9 cellular contexts compared by ENCODE assay signal in genomic region chr5:1167728-1168709, GRCh38. TPM values are rescaled to one million over a fixed set of nuclear protein-coding genes. Genes with fewer than 3 reads are reported as not detected.
DNase-seq lines count a peak whose midpoint lies in the region; ATAC-seq, FAIRE-seq and TF ChIP-seq lines count a peak whose summit lies in the region.
"Had no signal": no experiment of that assay in that cellular context is flagged by ENCODE, and none has a peak within 500 bp of the region (broad histone marks: within the 10 kb centered on the region; RNA-seq: fewer than 3 reads in every experiment).

No MANE protein-coding gene starts in this region.

- no peaks in the 10 kb centered on the region for H3K9me3 Mint-ChIP-seq in activated naive CD4-positive, alpha-beta T cell treated with anti-CD3 and anti-CD28 coated beads, Interleukin-2, amount 50 U/mL, for 24 hours
- peaks cover 17% of the 10 kb centered on the region for H3K9me3 Mint-ChIP-seq in glutamatergic neuron (ENCODE audit: unreplicated experiment)

- H2BK5ac ChIP-seq in trophoblast cell (ENCODE audit: low read depth, low read length, poor library complexity): no peak overlapping the region

- no peak overlapping the region for H2AFZ ChIP-seq in trophoblast cell (ENCODE audit: insufficient read depth, low read length, poor library complexity)

- H3K27me3 Mint-ChIP-seq in activated naive CD4-positive, alpha-beta T cell treated with anti-CD3 and anti-CD28 coated beads, Interleukin-2, amount 50 U/mL, for 24 hours: peaks cover 2% of the 10 kb centered on the region
- peaks cover 13% of the 10 kb centered on the region for H3K27me3 Mint-ChIP-seq in glutamatergic neuron (ENCODE audit: unreplicated experiment)

- no peak overlapping the region for H3K4me2 ChIP-seq in trophoblast cell (ENCODE audit: low read length)

- H2AK5ac ChIP-seq in trophoblast cell (ENCODE audit: low read length): no peak overlapping the region

- no peak overlapping the region for H4K8ac ChIP-seq in trophoblast cell (ENCODE audit: low read depth, low read length)

- H3K36me3 Mint-ChIP-seq in activated naive CD4-positive, alpha-beta T cell treated with anti-CD3 and anti-CD28 coated beads, Interleukin-2, amount 50 U/mL, for 24 hours: no peaks in the 10 kb centered on the region
- peaks cover 3% of the 10 kb centered on the region for H3K36me3 Mint-ChIP-seq in glutamatergic neuron (ENCODE audit: unreplicated experiment)

- no peaks in the 10 kb centered on the region for H3K36me3 ChIP-seq in SK-N-MC (ENCODE audit: insufficient read depth, low read length)
- H3K36me3 ChIP-seq in trophoblast cell (ENCODE audit: control insufficient read depth in 1 of 2, insufficient read depth in 2 of 2, low read length in 2 of 2): no peaks in the 10 kb centered on the region

- no peak overlapping the region for H2BK120ac ChIP-seq in trophoblast cell (ENCODE audit: insufficient read depth, low read length, poor library complexity)

- DNase-seq in D721Med (ENCODE audit: insufficient read length, low spot score) (peak; percentile 77), M059J (ENCODE audit: low read depth) (peak; percentile 74), SK-N-MC (ENCODE audit: low read depth, low spot score) (peak; percentile 28), glutamatergic neuron (peak; percentile 78), trophoblast cell (peak; percentile 56 to 78), ureter (ENCODE audit: low spot score) (peak; percentile 78)

- H4K91ac ChIP-seq in trophoblast cell (ENCODE audit: low read depth, low read length): no peak overlapping the region

- H4K12ac ChIP-seq in trophoblast cell (ENCODE audit: low read depth, low read length): no peak overlapping the region

- no peaks in the 10 kb centered on the region for H3K79me2 ChIP-seq in trophoblast cell (ENCODE audit: control insufficient read depth, insufficient read depth, low read length, poor library complexity)

- H3K18ac ChIP-seq in trophoblast cell (ENCODE audit: low read length): no peak overlapping the region

- no CpG with 5 or more reads among the region's 28 CpGs for WGBS in trophoblast cell (ENCODE audit: extremely low coverage, insufficient coverage, insufficient read length)

- peak; percentile 77 for TF ChIP-seq CTCF in D721Med (IDR thresholded peaks at IDR 0.05; ENCODE audit: insufficient read depth, missing control alignments)
- TF ChIP-seq CTCF in glutamatergic neuron (IDR thresholded peaks at IDR 0.05; ENCODE audit: partially characterized antibody, unreplicated experiment): peak; percentile 78

- no peak overlapping the region for H3K23ac ChIP-seq in trophoblast cell (ENCODE audit: low read length)

- no peak overlapping the region for H3K27ac ChIP-seq in SK-N-MC
- no peak overlapping the region for H3K27ac ChIP-seq in trophoblast cell (ENCODE audit: low read depth, low read length)

- ATAC-seq in GM21786 (IDR thresholded peaks at IDR 0.05; ENCODE audit: unreplicated experiment): peak; percentile 81

- H3K79me1 ChIP-seq in trophoblast cell (ENCODE audit: low read length): no peaks in the 10 kb centered on the region

- H3K4me3 Mint-ChIP-seq in activated naive CD4-positive, alpha-beta T cell treated with anti-CD3 and anti-CD28 coated beads, Interleukin-2, amount 50 U/mL, for 24 hours: peak overlapping the region; percentile 79
- peak overlapping the region; percentile 77 for H3K4me3 Mint-ChIP-seq in glutamatergic neuron (ENCODE audit: unreplicated experiment)

- H3K4me3 ChIP-seq in SK-N-MC: peak overlapping the region; percentile 50
- no peak overlapping the region for H3K4me3 ChIP-seq in trophoblast cell (ENCODE audit: low read depth, low read length)

- no peak overlapping the region for H3K27ac Mint-ChIP-seq in activated naive CD4-positive, alpha-beta T cell treated with anti-CD3 and anti-CD28 coated beads, Interleukin-2, amount 50 U/mL, for 24 hours
- H3K27ac Mint-ChIP-seq in glutamatergic neuron (ENCODE audit: unreplicated experiment): peak overlapping the region; percentile 84

- H3K4me1 ChIP-seq in trophoblast cell (ENCODE audit: control insufficient read depth in 1 of 2, insufficient read depth in 2 of 2, low read length in 2 of 2): no peaks in the 10 kb centered on the region

- no peaks in the 10 kb centered on the region for H3K27me3 ChIP-seq in trophoblast cell (ENCODE audit: insufficient read depth, low read length)

- FAIRE-seq in D721Med (lab: Jason Lieb, UNC): no peak
- FAIRE-seq: endometrium had no signal

- H3K14ac ChIP-seq in trophoblast cell (ENCODE audit: low read length): no peak overlapping the region

- H3K4me1 Mint-ChIP-seq in activated naive CD4-positive, alpha-beta T cell treated with anti-CD3 and anti-CD28 coated beads, Interleukin-2, amount 50 U/mL, for 24 hours: peaks cover 10% of the 10 kb centered on the region
- H3K4me1 Mint-ChIP-seq in glutamatergic neuron (ENCODE audit: low read depth, unreplicated experiment): peaks cover 9% of the 10 kb centered on the region

- H2BK12ac ChIP-seq in trophoblast cell (ENCODE audit: low read length): no peak overlapping the region

- H3K9me3 ChIP-seq in SK-N-MC (ENCODE audit: low read depth, low read length) (no peaks in the 10 kb centered on the region), trophoblast cell (ENCODE audit: insufficient read depth, low read depth, low read length) (no peaks in the 10 kb centered on the region)

- no peak overlapping the region for H3K9ac ChIP-seq in SK-N-MC (ENCODE audit: insufficient read length)
- no peak overlapping the region for H3K9ac ChIP-seq in trophoblast cell (ENCODE audit: low read length)

- H3K4ac ChIP-seq in trophoblast cell (ENCODE audit: low read depth, low read length): no peak overlapping the region

RNA-seq across cellular contexts. Expression of gene SLC6A19, which starts 33.4 kb away (rescaled TPM):
- not detected in 2 replicates for total RNA-seq in M059J (2014; rRNA removed; shearing (Covaris generic))
- total RNA-seq in glutamatergic neuron (ENCODE audit: unreplicated experiment) (not detected), ureter (not detected)
- 0.19 and 0.21 TPM in 2 replicates for polyA plus RNA-seq in trophoblast cell (2013)

RNA-seq across cellular contexts. Expression of gene SLC12A7, which starts 56.2 kb away (rescaled TPM):
- total RNA-seq in M059J (2014; rRNA removed; shearing (Covaris generic)): 6.9 and 14.2 TPM in 2 replicates
- 147 TPM for total RNA-seq in glutamatergic neuron (ENCODE audit: unreplicated experiment)
- 6.2 and 6.3 TPM in 2 replicates for polyA plus RNA-seq in trophoblast cell (2013)
- 77.0 TPM for total RNA-seq in ureter

RNA-seq across cellular contexts. Expression of gene SLC6A18, which starts 57.2 kb away (rescaled TPM):
- total RNA-seq in M059J (2014; rRNA removed; shearing (Covaris generic)): not detected in 2 replicates
- total RNA-seq in glutamatergic neuron (ENCODE audit: unreplicated experiment) (not detected), ureter (not detected)
- not detected in 2 replicates for polyA plus RNA-seq in trophoblast cell (2013)

Comparison
In these comparisons a context has a peak if more than half of its experiments do, and no peak if none do; other contexts are left out.
1. DNase-seq: peak in every context shown above with its lines; median percentile 78 in glutamatergic neuron; 78 in ureter; 77 in D721Med; 74 in M059J; 67 in trophoblast cell; 28 in SK-N-MC.